In genomic region chr18:14970027-14970426, GRCh38 we compare ENCODE assay signal across 24 cellular contexts.
DNase-seq lines count a peak whose midpoint lies in the region; ATAC-seq and TF ChIP-seq lines count a peak whose summit lies in the region.
"Had no signal": no experiment of that assay in that cellular context is flagged by ENCODE, and none has a peak within 500 bp of the region (broad histone marks: within the 10 kb centered on the region; RNA-seq: fewer than 3 reads in every experiment).

No MANE protein-coding gene starts in this region.

- TF ChIP-seq CTCF in SK-N-SH (IDR thresholded peaks at IDR 0.05), result no peak

- CTCF ChIA-PET in SK-N-SH (lab: Yijun Ruan, JAX), result no interaction called here

- H3K9me3 ChIP-seq in SK-N-SH, result no peaks in the 10 kb centered on the region
- H3K9me3 ChIP-seq: A549, HAP-1, mucosa of descending colon had no signal

- WGBS in SK-N-SH (ENCODE audit: low lambda C conversion rate), result 5% methylated on average over 5 of the region's 5 CpGs

- H4K20me1 ChIP-seq in SK-N-SH (ENCODE audit: insufficient read depth), result no peaks in the 10 kb centered on the region

- no peak for ATAC-seq in Right ventricle myocardium superior (ENCODE audit: poor library complexity)
- ATAC-seq: A549, K562, mucosa of descending colon had no signal

- DNase-seq in ACHN, result peak; percentile 31
- peak; percentile 43 for DNase-seq in HK-2 (ENCODE audit: unreplicated experiment)
- DNase-seq in SK-N-SH, result no peak
- peak; percentile 73 for DNase-seq in glomerular visceral epithelial cell (ENCODE audit: extremely low spot score)
- no peak for DNase-seq in cerebellum (ENCODE audit: low spot score)
- no peak for DNase-seq in stimulated activated CD4-positive, alpha-beta T cell treated with anti-CD3 and anti-CD28 coated beads, Interleukin-2, amount 100 ng/mL, for 48 hours
- DNase-seq in Right ventricle myocardium superior, result no peak
- DNase-seq in hepatic stellate cell (ENCODE audit: low spot score), result no peak
- DNase-seq: activated CD4-positive, alpha-beta T cell treated with anti-CD3 and anti-CD28 coated beads, Interleukin-2, amount 10 ng/mL, durations not matched to agents 24 days and 14 days; activated gamma-delta T cell; CD4-positive, alpha-beta T cell; endodermal cell; foreskin melanocyte; mucosa of descending colon; NCI-H1048; NCI-H2081 treated with DMSO at 0.1 percent for 48 hours; NCI-H510A treated with DMSO at 0.1 percent for 48 hours; OCI-M1; retina had no signal

- TF ChIP-seq EP300 in SK-N-SH (IDR thresholded peaks at IDR 0.05; ENCODE audit: borderline replicate concordance in 1 of 2, low read depth in 1 of 2, low read length in 1 of 2), result peak in 1 of 2 experiments; percentile 84; a peak in 2 of 4 replicates

- peak overlapping the region in 1 of 2 experiments; percentile 20; a peak in 1 of 4 replicates for H3K4me3 ChIP-seq in SK-N-SH (ENCODE audit: low read depth in 2 of 2, low read length in 1 of 2)
- H3K4me3 ChIP-seq: A549, HAP-1, K562, mucosa of descending colon, SK-N-MC had no signal

- H3K4me2 ChIP-seq in SK-N-SH, result peak overlapping the region; percentile 66
- H3K4me2 ChIP-seq: A549 had no signal

- H3K4me1 ChIP-seq in SK-N-SH (ENCODE audit: control insufficient read depth in 1 of 2, insufficient read depth in 2 of 2, low read depth in 1 of 2, low read length in 1 of 2), result peaks cover 0 to 24% of the 10 kb centered on the region in 2 experiments; a peak in 2 of 4 replicates
- H3K4me1 ChIP-seq: A549, HAP-1 had no signal

- in situ Hi-C loops in ACHN (cut with HindIII; ENCODE audit: low pct_ligation_motif_present, low pct_unique_long_range_greater_than_20kb, low sequenced_read_pairs), result no loop called here

- H3K9ac ChIP-seq in SK-N-SH, result peak overlapping the region; percentile 26; the same call in 1 of the 2 replicates

- H3K27me3 ChIP-seq in SK-N-SH (ENCODE audit: insufficient read depth), result no peaks in the 10 kb centered on the region

- H3K79me2 ChIP-seq in SK-N-SH (ENCODE audit: insufficient read depth), result no peaks in the 10 kb centered on the region

- peak overlapping the region; percentile 39; the same call in 1 of the 2 replicates for H2AFZ ChIP-seq in SK-N-SH (ENCODE audit: low read depth)

- peak overlapping the region in 1 of 2 experiments; percentile 78; a peak in 2 of 4 replicates for H3K27ac ChIP-seq in SK-N-SH (ENCODE audit: low read depth in 2 of 2, low read length in 1 of 2)
- H3K27ac ChIP-seq: A549, HL-60, SK-N-MC had no signal

- no peaks in the 10 kb centered on the region for H3K9me2 ChIP-seq in SK-N-SH

- no peak for TF ChIP-seq RAD21 in SK-N-SH (IDR thresholded peaks at IDR 0.05; ENCODE audit: low read length)

- intact Hi-C loops in Right ventricle myocardium superior (cut with DNase I), result no loop called here

- no peaks in the 10 kb centered on the region for H3K36me3 ChIP-seq in SK-N-SH (replicated peaks in 1 of 2; ENCODE audit: control insufficient read depth in 1 of 2, insufficient read depth in 2 of 2, low read length in 1 of 2)
- H3K36me3 ChIP-seq: HAP-1 had no signal

- peaks cover 23% of the 10 kb centered on the region for H3F3A ChIP-seq in SK-N-SH (replicated peaks; ENCODE audit: insufficient read depth)

- POLR2A ChIA-PET in SK-N-SH (lab: Yijun Ruan, JAX), result no interaction called here

TF ChIP-seq in SK-N-SH, 30 proteins besides CTCF, POLR2A, EP300 and RAD21 (continues in another document):
- no peak for TF ChIP-seq FOXM1 (IDR thresholded peaks at IDR 0.05; ENCODE audit: low read depth)
- TF ChIP-seq RFX5 (IDR thresholded peaks at IDR 0.05; ENCODE audit: low read length), result no peak
- TF ChIP-seq POLR2AphosphoS5 (IDR thresholded peaks at IDR 0.05; ENCODE audit: low read depth, low read length), result peak; percentile 12; the same call in 1 of the 2 replicates
- TF ChIP-seq YY1 (IDR thresholded peaks at IDR 0.05; ENCODE audit: low read depth), result no peak
- no peak for TF ChIP-seq MXI1 (IDR thresholded peaks at IDR 0.05; ENCODE audit: low read depth, low read length)
- no peak for TF ChIP-seq EZH2phosphoT487 (IDR thresholded peaks at IDR 0.05; ENCODE audit: borderline replicate concordance, low read depth)
- TF ChIP-seq TCF12 (IDR thresholded peaks at IDR 0.05), result peak; percentile 74
- TF ChIP-seq IRF3 (IDR thresholded peaks at IDR 0.05; ENCODE audit: low read depth, low read length), result no peak
- TF ChIP-seq TAF1 (IDR thresholded peaks at IDR 0.05; ENCODE audit: borderline replicate concordance, low read depth, low read length), result no peak
- no peak for TF ChIP-seq USF1 (IDR thresholded peaks at IDR 0.05; ENCODE audit: borderline replicate concordance, low read depth)
- no peak for TF ChIP-seq ELF1 (IDR thresholded peaks at IDR 0.05)
- TF ChIP-seq REST (IDR thresholded peaks at IDR 0.05; ENCODE audit: low read depth, low read length), result no peak
- no peak for TF ChIP-seq FOXJ3 (CRISPR knock-in tag; IDR thresholded peaks at IDR 0.05)
- peak; percentile 89 for TF ChIP-seq NFIC (IDR thresholded peaks at IDR 0.05; ENCODE audit: borderline replicate concordance)
- TF ChIP-seq SIN3A (IDR thresholded peaks at IDR 0.05; ENCODE audit: borderline replicate concordance, low read depth, low read length), result no peak
- no peak for TF ChIP-seq NRF1 (IDR thresholded peaks at IDR 0.05; ENCODE audit: low read depth, low read length)
- peak; percentile 50; the same call in 1 of the 2 replicates for TF ChIP-seq MAX (IDR thresholded peaks at IDR 0.05; ENCODE audit: low read depth)
- peak; percentile 50; the same call in 1 of the 2 replicates for TF ChIP-seq RXRA (IDR thresholded peaks at IDR 0.05; ENCODE audit: borderline replicate concordance, low read depth)
- no peak for TF ChIP-seq USF2 (IDR thresholded peaks at IDR 0.05; ENCODE audit: borderline replicate concordance, low read depth, low read length)
- no peak for TF ChIP-seq SMC3 (IDR thresholded peaks at IDR 0.05; ENCODE audit: low read depth, low read length)
- peak; percentile 81 for TF ChIP-seq JUND (IDR thresholded peaks at IDR 0.05)
- no peak for TF ChIP-seq GATA2 (CRISPR knock-in tag; IDR thresholded peaks at IDR 0.05)
- peak; percentile 60; the same call in 1 of the 2 replicates for TF ChIP-seq FOSL2 (IDR thresholded peaks at IDR 0.05; ENCODE audit: borderline replicate concordance, low read depth)

Comparison
In these comparisons a context has a peak if more than half of its experiments do, and no peak if none do; other contexts are left out.
1. DNase-seq: peak in ACHN (single experiment), HK-2 (single experiment) and glomerular visceral epithelial cell (single experiment); none in SK-N-SH (single experiment), cerebellum (single experiment), stimulated activated CD4-positive, alpha-beta T cell treated with anti-CD3 and anti-CD28 coated beads, Interleukin-2, amount 100 ng/mL, for 48 hours (0 of 2), Right ventricle myocardium superior (single experiment) and hepatic stellate cell (single experiment).